Comparison of ENCODE assay signal across 14 cellular contexts in the genomic region with DNA sequence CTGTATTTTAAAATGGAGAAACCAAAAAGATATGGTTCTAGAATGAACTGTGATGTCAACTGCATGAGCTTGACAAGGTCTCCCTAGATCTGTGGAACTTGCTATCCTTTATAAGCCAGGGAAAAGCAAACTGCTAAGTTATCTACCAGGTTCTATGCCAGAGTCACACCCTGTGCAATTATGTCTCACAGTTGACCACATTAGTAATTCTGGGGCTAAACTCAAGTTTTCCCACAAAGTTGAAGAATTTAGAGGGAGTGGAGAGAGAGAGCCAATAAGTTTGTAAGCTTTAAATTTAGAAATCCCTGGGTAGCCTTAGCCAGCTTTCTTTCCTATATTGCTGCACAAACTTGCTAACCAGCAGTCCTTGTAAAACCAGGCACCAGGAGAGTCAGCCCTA.
A peak's percentile ranks its signal among the peaks of the same experiment; 100 is the strongest.
DNase-seq lines count a peak whose midpoint lies in the region; TF ChIP-seq lines count a peak whose summit lies in the region.
"Had no signal": no experiment of that assay in that cellular context is flagged by ENCODE, and none has a peak within 500 bp of the region (broad histone marks: within the 10 kb centered on the region; RNA-seq: fewer than 3 reads in every experiment).

No MANE protein-coding gene starts in this region.

- H3K4me3 ChIP-seq in retinal pigment epithelial cell (ENCODE audit: low read length) (no peak overlapping the region), vagina (no peak overlapping the region)
- H3K4me3 ChIP-seq: GM12878 had no signal

- no peaks in the 10 kb centered on the region for H3K9me3 ChIP-seq in vagina

- no peak for TF ChIP-seq CTCF in retinal pigment epithelial cell (conservative IDR thresholded peaks at IDR 0.05; ENCODE audit: low read depth, low read length)
- TF ChIP-seq CTCF in vagina (IDR thresholded peaks at IDR 0.05), result no peak

- no peak for TF ChIP-seq POLR2A in vagina (IDR thresholded peaks at IDR 0.05)

- intact Hi-C loops in vagina (cut with DNase I), result no loop called here

- no peak overlapping the region for H3K27ac ChIP-seq in vagina
- H3K27ac ChIP-seq: C4-2B had no signal

- DNase-seq in EH (ENCODE audit: low read depth), result peak; percentile 28
- peak; percentile 47 for DNase-seq in astrocyte of the hippocampus (ENCODE audit: low read depth, low spot score)
- peak; percentile 52 for DNase-seq in retinal pigment epithelial cell (ENCODE audit: low read depth)
- DNase-seq in epidermal melanocyte (ENCODE audit: insufficient read length, low spot score), result no peak
- DNase-seq in COLO668 (lab: John Stamatoyannopoulos, UW; ENCODE audit: unreplicated experiment), result no peak
- DNase-seq in vagina (ENCODE audit: extremely low spot score in 2 of 2), result no peak
- DNase-seq: AML-193; CD4-positive, alpha-beta T cell; DMS153; DMS79 treated with DMSO at 0.1 percent for 48 hours; EL; H9 had no signal

- H3K4me1 ChIP-seq in vagina, result no peaks in the 10 kb centered on the region

- H3K27me3 ChIP-seq in vagina, result no peaks in the 10 kb centered on the region

- H3K36me3 ChIP-seq in vagina, result no peaks in the 10 kb centered on the region

Comparison
In these comparisons a context has a peak if more than half of its experiments do, and no peak if none do; other contexts are left out.
1. DNase-seq: peak in EH (single experiment), astrocyte of the hippocampus (single experiment) and retinal pigment epithelial cell (single experiment); none in epidermal melanocyte (single experiment), COLO668 (single experiment) and vagina (0 of 2).